In the genomic region with DNA sequence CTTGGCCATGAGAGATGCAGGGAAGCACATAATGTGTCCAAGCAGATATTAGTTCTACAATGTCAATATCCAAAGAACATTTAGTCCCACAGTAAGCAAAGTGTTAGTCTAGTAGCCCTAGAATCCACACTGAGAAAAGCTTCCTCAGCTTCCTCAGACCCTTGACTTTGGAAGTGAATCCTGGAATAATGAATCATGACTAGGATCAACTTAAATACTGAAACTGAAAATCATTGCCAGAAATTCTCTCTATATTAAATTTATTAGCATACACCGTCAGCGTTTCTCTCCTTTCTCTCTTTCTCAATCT, we compare ENCODE assay signal across 16 cellular contexts.
A peak's percentile ranks its signal among the peaks of the same experiment; 100 is the strongest.
DNase-seq lines count a peak whose midpoint lies in the region; ATAC-seq and TF ChIP-seq lines count a peak whose summit lies in the region.
"Had no signal": no experiment of that assay in that cellular context is flagged by ENCODE, and none has a peak within 500 bp of the region (broad histone marks: within the 10 kb centered on the region; RNA-seq: fewer than 3 reads in every experiment).

No MANE protein-coding gene starts in this region.

- intact Hi-C loops in prostate gland (cut with DNase I) = no loop called here

- H2BK120ac ChIP-seq in mesendoderm (ENCODE audit: low read depth, low read length) = no peak overlapping the region

- H3K23ac ChIP-seq in mesendoderm (ENCODE audit: low read length) = no peak overlapping the region

- H3K56ac ChIP-seq in mesendoderm (ENCODE audit: low read length) = peak overlapping the region; percentile 82

- no peak for TF ChIP-seq POLR2A in prostate gland (IDR thresholded peaks at IDR 0.05)

- H3K27me3 ChIP-seq in HUES48 (ENCODE audit: control insufficient read depth, insufficient read depth, low read length) = no peaks in the 10 kb centered on the region
- no peaks in the 10 kb centered on the region for H3K27me3 ChIP-seq in mesendoderm (ENCODE audit: insufficient read depth, low read length, poor library complexity)
- no peaks in the 10 kb centered on the region for H3K27me3 ChIP-seq in prostate gland (replicated peaks; ENCODE audit: insufficient read depth)
- H3K27me3 ChIP-seq: BE2C had no signal

- no peaks in the 10 kb centered on the region for H3K9me3 ChIP-seq in HUES48 (ENCODE audit: control insufficient read depth, insufficient read depth, low read length)
- H3K9me3 ChIP-seq in prostate gland = no peaks in the 10 kb centered on the region
- H3K9me3 ChIP-seq: A549, BE2C had no signal

- no peaks in the 10 kb centered on the region for H3K79me2 ChIP-seq in mesendoderm (ENCODE audit: control insufficient read depth, insufficient read depth, low read length)

- H3K27ac ChIP-seq in HUES48 (ENCODE audit: low read depth, low read length) (peak overlapping the region; percentile 61), VCaP (peak overlapping the region; percentile 84), mesendoderm (ENCODE audit: low read depth, low read length) (peak overlapping the region; percentile 89), prostate gland (no peak overlapping the region)
- H3K27ac ChIP-seq: A549 had no signal

- H3K4me1 ChIP-seq in HUES48 (ENCODE audit: control insufficient read depth, insufficient read depth, low read length) (peaks cover 40% of the 10 kb centered on the region), mesendoderm (ENCODE audit: control insufficient read depth, low read depth, low read length) (peaks cover 13% of the 10 kb centered on the region), prostate gland (replicated peaks) (no peaks in the 10 kb centered on the region)
- H3K4me1 ChIP-seq: A549, BE2C had no signal

- H3K4me3 ChIP-seq in HUES48 (ENCODE audit: low read depth, low read length) = no peak overlapping the region
- H3K4me3 ChIP-seq in mesendoderm (ENCODE audit: low read length) = no peak overlapping the region
- no peak overlapping the region for H3K4me3 ChIP-seq in prostate gland
- H3K4me3 ChIP-seq: A549 had no signal

- H3K9ac ChIP-seq in HUES48 (ENCODE audit: low read depth, low read length) (no peak overlapping the region), mesendoderm (ENCODE audit: low read length) (peak overlapping the region; percentile 49)

- peak overlapping the region; percentile 48 for H2AK5ac ChIP-seq in mesendoderm (ENCODE audit: low read length)

- TF ChIP-seq CTCF in VCaP (conservative IDR thresholded peaks at IDR 0.05) (no peak), prostate gland (IDR thresholded peaks at IDR 0.05) (no peak)

- no peak overlapping the region for H3K4me2 ChIP-seq in mesendoderm (ENCODE audit: low read length)
- H3K4me2 ChIP-seq: A549 had no signal

- H3K79me1 ChIP-seq in mesendoderm (ENCODE audit: low read length) = no peaks in the 10 kb centered on the region

- H2BK15ac ChIP-seq in mesendoderm (replicated peaks; ENCODE audit: low read depth) = no peak overlapping the region

- H4K5ac ChIP-seq in mesendoderm (ENCODE audit: low read length) = peak overlapping the region; percentile 59

- WGBS in mesendoderm (ENCODE audit: extremely low coverage, insufficient coverage, low lambda C conversion rate) = 100% methylated on average over 2 of the region's 2 CpGs
- WGBS in prostate gland = 39% methylated on average over 2 of the region's 2 CpGs

- H4K8ac ChIP-seq in mesendoderm (ENCODE audit: low read depth, low read length) = no peak overlapping the region

- H3K36me3 ChIP-seq in HUES48 (ENCODE audit: control insufficient read depth, insufficient read depth, low read length) (no peaks in the 10 kb centered on the region), mesendoderm (ENCODE audit: control insufficient read depth, insufficient read depth, low read length) (no peaks in the 10 kb centered on the region), prostate gland (no peaks in the 10 kb centered on the region)
- H3K36me3 ChIP-seq: BE2C had no signal

- no peak for DNase-seq in mesendoderm
- DNase-seq in prostate gland (ENCODE audit: low spot score) = peak; percentile 15
- DNase-seq in T-helper 1 cell = no peak
- no peak for DNase-seq in NCI-H526 (lab: John Stamatoyannopoulos, UW)
- DNase-seq: BE2C; CD8-positive, alpha-beta T cell; COR-L47; DMS79 treated with DMSO at 0.1 percent for 48 hours; GDM1; H7; IMR-90; KBM-7 had no signal

- no peak for ATAC-seq in GM19463 (IDR thresholded peaks at IDR 0.05; ENCODE audit: unreplicated experiment)
- ATAC-seq: A549; CD8-positive, alpha-beta T cell had no signal

- peak overlapping the region; percentile 44 for H3K18ac ChIP-seq in mesendoderm (ENCODE audit: low read length)

- H2BK5ac ChIP-seq in mesendoderm (ENCODE audit: low read length) = peak overlapping the region; percentile 98

- H3K4ac ChIP-seq in mesendoderm (ENCODE audit: low read depth, low read length) = no peak overlapping the region

Comparison
In these comparisons a context has a peak if more than half of its experiments do, and no peak if none do; other contexts are left out.
1. H3K27ac ChIP-seq: peak in HUES48 (single experiment), VCaP (single experiment) and mesendoderm (single experiment); none in prostate gland (0 of 2).